In the genomic region with DNA sequence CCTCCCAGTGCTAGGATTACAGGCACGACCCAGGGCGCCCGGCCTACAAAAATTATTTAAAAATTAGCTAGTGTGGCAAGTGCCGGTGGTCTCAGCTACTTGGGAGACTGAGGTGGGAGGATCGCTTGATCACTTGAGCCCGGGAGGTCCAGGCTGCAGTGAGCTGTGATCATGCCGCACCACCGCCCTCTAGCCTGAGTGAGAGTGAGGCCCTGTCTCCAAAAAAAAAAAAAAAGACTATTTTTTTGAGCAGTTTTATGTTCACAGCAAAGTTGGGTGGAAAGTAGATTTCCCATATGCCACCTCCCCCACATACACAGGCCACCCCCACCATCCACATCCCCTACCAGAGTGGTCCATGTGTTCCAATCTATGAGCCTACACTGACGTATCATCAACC, we compare ENCODE assay signal across 18 cellular contexts.
DNase-seq lines count a peak whose midpoint lies in the region; TF ChIP-seq lines count a peak whose summit lies in the region.
"Had no signal": no experiment of that assay in that cellular context is flagged by ENCODE, and none has a peak within 500 bp of the region (broad histone marks: within the 10 kb centered on the region; RNA-seq: fewer than 3 reads in every experiment).

No MANE protein-coding gene starts in this region.

- H3K4me1 Mint-ChIP-seq in chondrocyte (ENCODE audit: low read depth) (peaks cover 2% of the 10 kb centered on the region), immature natural killer cell (no peaks in the 10 kb centered on the region), glutamatergic neuron (ENCODE audit: low read depth, unreplicated experiment) (peaks cover 17% of the 10 kb centered on the region)

- H3K4me3 ChIP-seq in spleen: no peak overlapping the region
- H3K4me3 ChIP-seq: BLaER1 treated with 17β-estradiol and CSF1 and Interleukin-3, amounts not matched to agents 10 nM and 100 nM had no signal

- intact Hi-C loops in spleen (cut with DNase I; ENCODE audit: low total_unique reads): no loop called here

- H3K9me3 ChIP-seq in spleen: no peaks in the 10 kb centered on the region
- H3K9me3 ChIP-seq: BLaER1 treated with 17β-estradiol and CSF1 and Interleukin-3, amounts not matched to agents 10 nM and 100 nM; Caco-2 had no signal

- TF ChIP-seq POLR2A in spleen (IDR thresholded peaks at IDR 0.05): no peak

- H3K27me3 Mint-ChIP-seq in chondrocyte (ENCODE audit: low read depth): peaks cover 10% of the 10 kb centered on the region
- peaks cover 0 to 3% (median 0%) of the 10 kb centered on the region in 3 donors for H3K27me3 Mint-ChIP-seq in immature natural killer cell (ENCODE audit: low read depth in 3 of 3)
- no peaks in the 10 kb centered on the region for H3K27me3 Mint-ChIP-seq in glutamatergic neuron (ENCODE audit: unreplicated experiment)
- H3K27me3 Mint-ChIP-seq: CD4-positive, alpha-beta T cell had no signal

- H3K36me3 ChIP-seq in spleen: no peaks in the 10 kb centered on the region

- H3K36me3 Mint-ChIP-seq in chondrocyte (ENCODE audit: low read depth) (no peaks in the 10 kb centered on the region), immature natural killer cell (no peaks in the 10 kb centered on the region), glutamatergic neuron (ENCODE audit: unreplicated experiment) (no peaks in the 10 kb centered on the region)
- H3K36me3 Mint-ChIP-seq: CD8-positive, alpha-beta T cell had no signal

- H3K4me1 ChIP-seq in spleen: peaks cover 0 to 35% (median 11%) of the 10 kb centered on the region in 6 donors
- H3K4me1 ChIP-seq: Caco-2 had no signal

- WGBS in spleen, 5 donors: 91 to 98% (median 94%) methylated on average over 6 to 9 of the region's 9 CpGs

- H3K9me3 Mint-ChIP-seq in chondrocyte (ENCODE audit: low read depth) (peaks cover 3% of the 10 kb centered on the region), immature natural killer cell (no peaks in the 10 kb centered on the region), glutamatergic neuron (ENCODE audit: unreplicated experiment) (peaks cover 3% of the 10 kb centered on the region)
- H3K9me3 Mint-ChIP-seq: CD4-positive, alpha-beta T cell; CD8-positive, alpha-beta T cell had no signal

- H3K4me3 Mint-ChIP-seq in chondrocyte (ENCODE audit: unreplicated experiment) (no peak overlapping the region), immature natural killer cell (no peak overlapping the region), glutamatergic neuron (ENCODE audit: unreplicated experiment) (no peak overlapping the region)
- H3K4me3 Mint-ChIP-seq: B cell; CD4-positive, alpha-beta T cell; CD8-positive, alpha-beta T cell had no signal

- DNase-seq in RPMI8226: peak; percentile 57
- peak; percentile 42 for DNase-seq in chondrocyte (ENCODE audit: low spot score)
- peak; percentile 33 for DNase-seq in spleen
- no peak for DNase-seq in immature natural killer cell
- DNase-seq in mucosa of gallbladder (ENCODE audit: low spot score): no peak
- no peak for DNase-seq in glutamatergic neuron
- DNase-seq in NCI-H82 (lab: John Stamatoyannopoulos, UW): no peak
- DNase-seq: 8988T; ACHN; Caco-2; Calu3; CD4-positive, alpha-beta T cell; CD8-positive, alpha-beta T cell; DMS79 treated with DMSO at 0.1 percent for 48 hours; GF-D8 had no signal

- no peak for TF ChIP-seq CTCF in chondrocyte (IDR thresholded peaks at IDR 0.05)
- TF ChIP-seq CTCF in spleen (IDR thresholded peaks at IDR 0.05 in 8 of 11, conservative IDR thresholded peaks at IDR 0.05 in 3 of 11): no peak
- TF ChIP-seq CTCF in glutamatergic neuron (IDR thresholded peaks at IDR 0.05; ENCODE audit: partially characterized antibody, unreplicated experiment): no peak

- H3K27ac ChIP-seq in spleen: no peak overlapping the region
- H3K27ac ChIP-seq: BLaER1 treated with 17β-estradiol and CSF1 and Interleukin-3, amounts not matched to agents 10 nM and 100 nM; C4-2B had no signal

- H3K27ac Mint-ChIP-seq in chondrocyte (ENCODE audit: unreplicated experiment): no peak overlapping the region
- H3K27ac Mint-ChIP-seq in immature natural killer cell: no peak overlapping the region
- H3K27ac Mint-ChIP-seq in glutamatergic neuron (ENCODE audit: unreplicated experiment): no peak overlapping the region
- H3K27ac Mint-ChIP-seq: B cell; CD4-positive, alpha-beta T cell had no signal

- H3K27me3 ChIP-seq in spleen (replicated peaks in 1 of 7): peaks cover 0 to 37% (median 0%) of the 10 kb centered on the region in 7 donors

Comparison
In these comparisons a context has a peak if more than half of its experiments do, and no peak if none do; other contexts are left out.
1. DNase-seq: peak in RPMI8226 (single experiment), chondrocyte (single experiment) and spleen (single experiment); none in immature natural killer cell (0 of 3), mucosa of gallbladder (single experiment), glutamatergic neuron (single experiment) and NCI-H82 (single experiment).